Comparison of ENCODE assay signal across 17 cellular contexts in the genomic region with DNA sequence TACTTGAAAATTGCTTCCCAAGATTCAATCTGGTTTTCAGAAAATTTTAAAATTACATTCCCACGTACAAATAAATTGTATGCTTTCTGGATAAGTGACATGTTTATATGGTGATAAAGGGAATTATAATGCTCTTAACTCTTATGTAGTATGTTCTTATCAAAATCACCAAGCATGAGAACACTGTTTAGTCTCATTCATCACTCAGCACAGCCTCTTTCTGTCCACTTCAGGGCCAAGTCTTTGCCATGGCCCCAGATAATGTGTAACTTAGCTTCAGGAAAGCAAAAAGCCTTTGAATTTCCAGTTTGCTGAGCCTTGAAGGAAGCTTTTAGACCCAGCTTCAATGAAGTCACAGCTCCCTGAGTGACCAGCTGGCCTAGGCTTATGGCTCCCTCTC. TPM values are rescaled to one million over a fixed set of nuclear protein-coding genes. Genes with fewer than 3 reads are reported as not detected.
"Had no signal": no experiment of that assay in that cellular context is flagged by ENCODE, and none has a peak within 500 bp of the region (broad histone marks: within the 10 kb centered on the region; RNA-seq: fewer than 3 reads in every experiment).

No MANE protein-coding gene starts in this region.

RNA-seq across cellular contexts. Expression of a gene that starts 30.6 kb away (rescaled TPM):
- total RNA-seq: activated CD4-positive, alpha-beta memory T cell treated with anti-CD3 and anti-CD28 coated beads, Interleukin-2, amount 10 ng/mL, durations not matched to agents 7 days and 5 days; activated CD4-positive, alpha-beta T cell treated with anti-CD3 and anti-CD28 coated beads, Interleukin-2, amount 10 ng/mL, durations not matched to agents 7 days and 5 days; activated naive CD8-positive, alpha-beta T cell treated with anti-CD3 and anti-CD28 coated beads, Interleukin-2, amount 10 ng/mL, durations not matched to agents 7 days and 5 days; bronchial epithelial cell; cerebellum; esophagus mucosa; liver; mucosa of descending colon; osteocyte; posterior vena cava; renal cortical epithelial cell; SJSA1; T-helper 2 cell treated with Interferon-gamma antibody and Interleukin-4, amounts not matched to agents 100 ng/mL and 5 ng/mL, for 36 hours; WTC11 had no signal

RNA-seq across cellular contexts. Expression of a gene that starts 45.1 kb away (rescaled TPM):
- total RNA-seq: activated CD4-positive, alpha-beta memory T cell treated with anti-CD3 and anti-CD28 coated beads, Interleukin-2, amount 10 ng/mL, durations not matched to agents 7 days and 5 days; activated CD4-positive, alpha-beta T cell treated with anti-CD3 and anti-CD28 coated beads, Interleukin-2, amount 10 ng/mL, durations not matched to agents 7 days and 5 days; activated naive CD8-positive, alpha-beta T cell treated with anti-CD3 and anti-CD28 coated beads, Interleukin-2, amount 10 ng/mL, durations not matched to agents 7 days and 5 days; bronchial epithelial cell; cerebellum; dorsolateral prefrontal cortex; esophagus mucosa; liver; mucosa of descending colon; osteocyte; posterior vena cava; renal cortical epithelial cell; SJSA1; smooth muscle cell; T-cell; T-helper 2 cell treated with Interferon-gamma antibody and Interleukin-4, amounts not matched to agents 100 ng/mL and 5 ng/mL, for 36 hours; WTC11 had no signal
